Comparison of ENCODE assay signal across 23 cellular contexts in the genomic region with DNA sequence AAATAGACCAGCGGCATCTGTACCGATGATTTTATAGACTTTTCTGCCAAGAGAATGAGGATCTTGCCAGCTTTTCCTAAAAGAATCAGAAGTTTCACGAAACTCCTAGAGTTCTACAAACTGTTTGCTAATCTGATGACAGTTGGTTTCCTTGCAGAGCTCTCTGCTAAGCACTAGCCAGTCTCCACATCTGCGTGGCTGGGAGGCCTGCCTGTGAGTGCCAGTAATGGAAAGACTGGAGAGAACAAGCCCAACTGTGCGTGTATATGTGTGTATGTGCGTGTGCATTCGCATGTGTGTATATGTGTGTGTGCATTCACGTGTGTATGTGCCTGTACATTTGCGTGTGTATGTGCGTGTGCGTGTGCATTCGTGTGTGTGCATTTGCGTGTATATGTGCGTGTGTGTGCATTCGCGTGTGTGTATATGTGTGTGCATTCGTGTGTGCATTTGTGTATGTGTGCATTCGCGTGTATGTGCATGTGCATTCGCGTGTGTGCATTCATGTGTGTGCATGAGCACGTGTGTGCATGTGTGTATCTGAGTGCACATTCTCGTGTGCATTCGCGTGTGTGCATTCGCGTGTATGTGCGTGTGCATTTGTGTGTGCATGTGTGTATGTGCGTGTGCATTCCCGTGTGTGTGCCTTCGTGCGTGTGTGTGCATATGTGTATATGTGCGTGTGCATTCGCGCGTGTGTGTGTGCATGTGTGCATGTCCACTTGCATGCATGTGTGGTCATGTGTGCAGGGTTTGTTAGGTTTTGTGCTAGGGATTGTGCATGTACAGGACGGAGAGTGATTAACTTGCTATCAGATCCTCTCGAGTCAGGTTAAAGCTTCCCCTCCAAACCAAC.
"Had no signal": no experiment of that assay in that cellular context is flagged by ENCODE, and none has a peak within 500 bp of the region (broad histone marks: within the 10 kb centered on the region; RNA-seq: fewer than 3 reads in every experiment).

No MANE protein-coding gene starts in this region.

- H3K9ac ChIP-seq: parathyroid adenoma had no signal

- H3K9me3 ChIP-seq: gastrocnemius medialis, heart right ventricle, prostate gland, testis, tibial nerve had no signal

- H3K4me3 ChIP-seq: gastrocnemius medialis, heart right ventricle, left lung, lung, prostate gland, spleen, testis, tibial nerve had no signal

- H3K79me2 ChIP-seq: parathyroid adenoma had no signal

- H3K27ac ChIP-seq: gastrocnemius medialis, heart right ventricle, left lung, parathyroid adenoma, prostate gland, spleen, testis, tibial nerve had no signal

- H3K27me3 ChIP-seq: gastrocnemius medialis, spleen, testis, tibial nerve had no signal

- FAIRE-seq: endometrium, islet of Langerhans had no signal

- H2AFZ ChIP-seq: parathyroid adenoma had no signal

- H3K4me1 ChIP-seq: gastrocnemius medialis, heart right ventricle, left lung, parathyroid adenoma, prostate gland, spleen, testis, tibial nerve had no signal

- ATAC-seq: esophagus mucosa; gastrocnemius medialis; heart right ventricle; left lung; natural killer cell treated with Interleukin-12 subunit alpha and Interleukin-12 subunit beta and Interleukin-15 and Interleukin-18, amount 100 ng/mL, for 72 hours; sciatic nerve; stimulated activated naive B cell treated with anti-CD40 and anti-IgM and Interleukin-4, amounts not matched to agents 10 μg/mL and 1 μg/mL and 100 μg/mL, for 72 hours; stimulated activated naive CD8-positive, alpha-beta T cell treated with anti-CD3 and anti-CD28 coated beads, Interleukin-15, amount 100 ng/mL, for 72 hours had no signal

- H3K36me3 ChIP-seq: gastrocnemius medialis, heart right ventricle, left lung, prostate gland, spleen, tibial nerve had no signal

- DNase-seq: cortex of kidney; effector memory CD4-positive, alpha-beta T cell; gastrocnemius medialis; heart right ventricle; hypothalamus; mesenchymal stem cell; midbrain; spleen; stimulated activated CD4-positive, alpha-beta T cell treated with anti-CD3 and anti-CD28 coated beads, Interleukin-2, amount 100 ng/mL, for 24 hours; stimulated activated CD4-positive, alpha-beta T cell treated with anti-CD3 and anti-CD28 coated beads, Interleukin-4, amount 100 ng/mL, for 4 hours; stimulated activated naive B cell treated with anti-CD40 and anti-IgM and Interleukin-4, amounts not matched to agents 10 μg/mL and 1 μg/mL and 100 μg/mL, for 72 hours; stimulated activated naive CD8-positive, alpha-beta T cell treated with anti-CD3 and anti-CD28 coated beads, Interleukin-15, amount 100 ng/mL, for 72 hours; testis had no signal
